14 cellular contexts compared by ENCODE assay signal in the genomic region with DNA sequence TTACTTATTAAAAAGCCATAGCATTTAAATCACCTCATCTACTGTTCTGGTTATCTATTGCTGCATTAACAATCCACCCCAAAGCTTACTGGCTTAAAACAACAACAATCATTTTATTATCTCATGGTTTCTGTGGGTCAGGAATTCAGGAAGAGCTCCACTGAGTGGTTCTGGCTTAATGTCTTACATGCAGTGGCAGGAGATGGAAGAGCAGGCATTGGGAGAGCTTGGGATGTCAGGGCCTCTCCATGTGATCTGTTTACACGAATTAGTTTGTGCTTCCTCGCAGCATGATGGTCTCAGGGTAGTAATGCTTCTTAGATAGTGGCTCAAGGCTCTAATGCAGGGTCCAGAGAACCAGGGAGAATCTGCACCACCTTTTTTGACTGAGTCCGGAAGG. TPM values are rescaled to one million over a fixed set of nuclear protein-coding genes. Genes with fewer than 3 reads are reported as not detected.
A peak's percentile ranks its signal among the peaks of the same experiment; 100 is the strongest.
DNase-seq lines count a peak whose midpoint lies in the region; ATAC-seq, FAIRE-seq and TF ChIP-seq lines count a peak whose summit lies in the region.
"Had no signal": no experiment of that assay in that cellular context is flagged by ENCODE, and none has a peak within 500 bp of the region (broad histone marks: within the 10 kb centered on the region; RNA-seq: fewer than 3 reads in every experiment).

No MANE protein-coding gene starts in this region.

- H3K27ac ChIP-seq in SU-DHL-6 (ENCODE audit: low read depth, low read length) (peak overlapping the region; percentile 98), keratinocyte (ENCODE audit: control insufficient read depth, insufficient read depth, low read length) (no peak overlapping the region), substantia nigra (ENCODE audit: low read depth, low read length, poor library complexity, severe bottlenecking) (peak overlapping the region; percentile 33)
- H3K27ac ChIP-seq: uterus had no signal

- no peak overlapping the region for H3K4me3 Mint-ChIP-seq in activated T-cell treated with anti-CD3 and anti-CD28 coated beads, Interleukin-2, amount 50 U/mL, for 72 hours
- no peak overlapping the region for H3K4me3 Mint-ChIP-seq in activated T-cell treated with anti-CD3 and anti-CD28 coated beads, Interleukin-2, amount 50 U/mL, for 4 hours

- H3K4me1 ChIP-seq in keratinocyte (ENCODE audit: control insufficient read depth, extremely low read depth, insufficient read depth, low read length) = peaks cover 2% of the 10 kb centered on the region
- H3K4me1 ChIP-seq: Peyer's patch, uterus had no signal

- peak overlapping the region; percentile 46 for H3K9ac ChIP-seq in SU-DHL-6 (ENCODE audit: low read length)
- no peak overlapping the region for H3K9ac ChIP-seq in keratinocyte (ENCODE audit: control insufficient read depth, extremely low read depth, insufficient read depth, low read length)

- H3K36me3 Mint-ChIP-seq in activated T-cell treated with anti-CD3 and anti-CD28 coated beads, Interleukin-2, amount 50 U/mL, for 72 hours (ENCODE audit: insufficient read depth in 2 of 2) = peaks cover 14 to 22% of the 10 kb centered on the region in 2 donors
- peaks cover 9% of the 10 kb centered on the region for H3K36me3 Mint-ChIP-seq in activated T-cell treated with anti-CD3 and anti-CD28 coated beads, Interleukin-2, amount 50 U/mL, for 4 hours (ENCODE audit: insufficient read depth)

- ATAC-seq in activated T-cell treated with anti-CD3 and anti-CD28 coated beads, Interleukin-2, amount 50 U/mL, for 72 hours (replicated peaks in 1 of 2) = no peak
- ATAC-seq in activated T-cell treated with anti-CD3 and anti-CD28 coated beads, Interleukin-2, amount 50 U/mL, for 4 hours = no peak
- no peak for ATAC-seq in HG02970 (IDR thresholded peaks at IDR 0.05; ENCODE audit: low FRiP score, unreplicated experiment)
- ATAC-seq: activated naive CD4-positive, alpha-beta T cell treated with anti-CD3 and anti-CD28 coated beads, Interleukin-2, amount 50 U/mL, for 72 hours had no signal

- H2AFZ ChIP-seq in SU-DHL-6 (ENCODE audit: low read depth, low read length, severe bottlenecking) (peak overlapping the region; percentile 72), keratinocyte (ENCODE audit: control insufficient read depth, low read length) (peak overlapping the region; percentile 22)

- TF ChIP-seq CTCF in SU-DHL-6 (IDR thresholded peaks at IDR 0.05; ENCODE audit: insufficient read depth, low read length, poor library complexity, severe bottlenecking) = no peak
- no peak for TF ChIP-seq CTCF in keratinocyte (optimal IDR thresholded peaks at IDR 0.05 in 1 of 3, IDR thresholded peaks at IDR 0.05 in 1 of 3, conservative IDR thresholded peaks at IDR 0.05 in 1 of 3; ENCODE audit: extremely low read depth in 1 of 3, insufficient read depth in 2 of 3, low read length in 3 of 3)

- dilution Hi-C loops in keratinocyte (cut with MboI; ENCODE audit: extremely low pct_ligation_motif_present, low sequenced_read_pairs) = no loop called here

- H3K27me3 Mint-ChIP-seq in activated T-cell treated with anti-CD3 and anti-CD28 coated beads, Interleukin-2, amount 50 U/mL, for 72 hours (ENCODE audit: low read depth) = no peaks in the 10 kb centered on the region
- no peaks in the 10 kb centered on the region for H3K27me3 Mint-ChIP-seq in activated T-cell treated with anti-CD3 and anti-CD28 coated beads, Interleukin-2, amount 50 U/mL, for 4 hours (ENCODE audit: low read depth)

- peaks cover 43% of the 10 kb centered on the region for H3K4me1 Mint-ChIP-seq in activated T-cell treated with anti-CD3 and anti-CD28 coated beads, Interleukin-2, amount 50 U/mL, for 72 hours (ENCODE audit: low read depth)
- H3K4me1 Mint-ChIP-seq in activated T-cell treated with anti-CD3 and anti-CD28 coated beads, Interleukin-2, amount 50 U/mL, for 4 hours (ENCODE audit: low read depth) = peaks cover 25% of the 10 kb centered on the region

- no peak for DNase-seq in activated T-cell treated with anti-CD3 and anti-CD28 coated beads, Interleukin-2, amount 50 U/mL, for 72 hours
- DNase-seq in activated T-cell treated with anti-CD3 and anti-CD28 coated beads, Interleukin-2, amount 50 U/mL, for 4 hours = no peak
- DNase-seq in keratinocyte (ENCODE audit: low read depth, low spot score) (no peak), substantia nigra (lab: John Stamatoyannopoulos, UW) (no peak), frontal cortex (ENCODE audit: low spot score in 2 of 2) (no peak)
- DNase-seq in stimulated activated CD4-positive, alpha-beta T cell treated with anti-CD3 and anti-CD28 coated beads, Interleukin-4, amount 100 ng/mL, for 4 hours = no peak
- DNase-seq: activated CD4-positive, alpha-beta T cell treated with anti-CD3 and anti-CD28 coated beads, Interleukin-2, amount 50 U/mL, for 1 hour; hippocampal formation; NCI-H345; uterus had no signal

- peaks cover 50% of the 10 kb centered on the region for H3F3A ChIP-seq in SU-DHL-6 (ENCODE audit: insufficient read depth)

- H3K36me3 ChIP-seq in SU-DHL-6 (ENCODE audit: low read length) = peaks cover 6% of the 10 kb centered on the region
- H3K36me3 ChIP-seq in keratinocyte (ENCODE audit: control insufficient read depth in 2 of 2, extremely low read depth in 1 of 2, insufficient read depth in 2 of 2, low read length in 2 of 2) = no peaks in the 10 kb centered on the region
- H3K36me3 ChIP-seq: Peyer's patch, uterus had no signal

- H4K20me1 ChIP-seq in SU-DHL-6 (ENCODE audit: low read depth, low read length) = no peaks in the 10 kb centered on the region
- H4K20me1 ChIP-seq in keratinocyte (ENCODE audit: control insufficient read depth, extremely low read depth, insufficient read depth, low read length) = no peaks in the 10 kb centered on the region

- no peaks in the 10 kb centered on the region for H3K27me3 ChIP-seq in SU-DHL-6 (ENCODE audit: low read length)
- H3K27me3 ChIP-seq in keratinocyte (ENCODE audit: control insufficient read depth, extremely low read depth, insufficient read depth, low read length) = no peaks in the 10 kb centered on the region
- H3K27me3 ChIP-seq: Peyer's patch, uterus had no signal

- H3K79me2 ChIP-seq in SU-DHL-6 (ENCODE audit: insufficient read depth, low read length) (no peaks in the 10 kb centered on the region), keratinocyte (ENCODE audit: control insufficient read depth, insufficient read depth, low read length) (no peaks in the 10 kb centered on the region)

- H3K9me1 ChIP-seq in keratinocyte (ENCODE audit: control insufficient read depth, extremely low read depth, insufficient read depth, low read length) = no peaks in the 10 kb centered on the region

- peaks cover 8 to 13% of the 10 kb centered on the region in 2 donors for H3K9me3 Mint-ChIP-seq in activated T-cell treated with anti-CD3 and anti-CD28 coated beads, Interleukin-2, amount 50 U/mL, for 72 hours
- peaks cover 10% of the 10 kb centered on the region for H3K9me3 Mint-ChIP-seq in activated T-cell treated with anti-CD3 and anti-CD28 coated beads, Interleukin-2, amount 50 U/mL, for 4 hours

- FAIRE-seq in keratinocyte (lab: Jason Lieb, UNC) (no peak), frontal cortex (lab: Jason Lieb, UNC) (no peak)

- H3K9me3 ChIP-seq in SU-DHL-6 (ENCODE audit: insufficient read depth, low read length) = no peaks in the 10 kb centered on the region
- H3K9me3 ChIP-seq in keratinocyte (ENCODE audit: control insufficient read depth, low read depth, low read length) = no peaks in the 10 kb centered on the region
- H3K9me3 ChIP-seq: Peyer's patch, uterus had no signal

- H3K4me2 ChIP-seq in SU-DHL-6 (ENCODE audit: low read depth, low read length, poor library complexity, severe bottlenecking) = peak overlapping the region; percentile 72
- H3K4me2 ChIP-seq in keratinocyte (ENCODE audit: control insufficient read depth, extremely low read depth, insufficient read depth, low read depth, low read length) = no peak overlapping the region

- H3K4me3 ChIP-seq in SU-DHL-6 (ENCODE audit: insufficient read depth, low read length, poor library complexity, severe bottlenecking) (peak overlapping the region; percentile 28), keratinocyte (ENCODE audit: control insufficient read depth in 2 of 3, extremely low read depth in 1 of 3, insufficient read depth in 2 of 3, low read depth in 1 of 3, low read length in 3 of 3) (no peak overlapping the region)
- H3K4me3 ChIP-seq: Peyer's patch, uterus had no signal

- no peaks in the 10 kb centered on the region for H3K9me2 ChIP-seq in SU-DHL-6 (replicated peaks; ENCODE audit: insufficient read depth, low read length)

- H3K27ac Mint-ChIP-seq in activated T-cell treated with anti-CD3 and anti-CD28 coated beads, Interleukin-2, amount 50 U/mL, for 72 hours = peak overlapping the region; percentile 29

RNA-seq across cellular contexts. Expression of a gene that starts 14.4 kb away (rescaled TPM):
- total RNA-seq in activated T-cell treated with anti-CD3 and anti-CD28 coated beads, Interleukin-2, amount 50 U/mL, for 72 hours = 10 to 100 TPM; 72.6 to 81.0 TPM
- total RNA-seq in activated T-cell treated with anti-CD3 and anti-CD28 coated beads, Interleukin-2, amount 50 U/mL, for 4 hours = 10 to 100 TPM; 75.5 to 92.2 (median 78.1) TPM
- 8.0 to 9.0 TPM (median 8.0 TPM) in 3 replicates for polyA plus RNA-seq in keratinocyte
- polyA plus RNA-seq in keratinocyte (2011; ENCODE audit: low read depth) = 17.5 TPM
- polyA plus RNA-seq in keratinocyte (2011; cell fraction: cytosol; rRNA removed) = 4.0 and 6.9 TPM in 2 replicates
- 14.3 and 15.8 TPM in 2 replicates for polyA plus RNA-seq in keratinocyte (2011; cell fraction: nucleus; rRNA removed)
- 5.7 and 5.9 TPM in 2 replicates for polyA plus RNA-seq in keratinocyte (2012; ENCODE audit: low replicate concordance)
- 6.5 to 23.8 TPM (median 13.5 TPM) in 3 replicates for polyA minus RNA-seq in keratinocyte
- 2.9 TPM for polyA minus RNA-seq in keratinocyte (2011; cell fraction: cytosol; rRNA and poly(A)+ RNA removed)
- polyA minus RNA-seq in keratinocyte (2011; cell fraction: nucleus; rRNA and poly(A)+ RNA removed) = 15.3 and 37.2 TPM in 2 replicates
- 5.7 TPM for total RNA-seq in frontal cortex

Comparison
In these comparisons a context has a peak if more than half of its experiments do, and no peak if none do; other contexts are left out.
1. RNA of a gene that starts 14.4 kb away (total RNA-seq): 72.6 to 81.0 TPM in activated T-cell treated with anti-CD3 and anti-CD28 coated beads, Interleukin-2, amount 50 U/mL, for 72 hours and 75.5 to 92.2 TPM in activated T-cell treated with anti-CD3 and anti-CD28 coated beads, Interleukin-2, amount 50 U/mL, for 4 hours; 5.7 TPM in frontal cortex (single experiment); every median in the first group is over 10 times any median in the second.